18 cellular contexts compared by ENCODE assay signal in the genomic region with DNA sequence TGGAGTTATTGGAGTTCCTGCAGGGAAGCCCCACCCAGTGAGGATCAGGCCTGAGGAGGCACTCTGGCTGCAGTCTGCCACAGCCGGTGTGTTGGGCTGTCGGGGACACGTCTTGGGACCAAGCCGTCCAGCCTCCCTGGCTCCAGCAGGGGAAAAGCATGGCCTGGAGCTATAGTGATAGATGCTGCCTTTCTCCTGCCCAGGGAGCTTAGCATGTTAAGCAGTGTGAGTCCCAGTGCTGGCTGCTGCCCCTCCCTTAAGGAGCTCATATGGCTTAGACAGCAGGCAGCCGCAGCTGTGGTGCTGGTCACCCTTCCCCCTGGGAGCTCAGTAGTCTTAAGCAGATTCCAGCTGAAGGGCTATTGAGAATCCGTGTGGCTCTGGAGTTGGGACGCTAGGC.
"Had no signal": no experiment of that assay in that cellular context is flagged by ENCODE, and none has a peak within 500 bp of the region (broad histone marks: within the 10 kb centered on the region; RNA-seq: fewer than 3 reads in every experiment).

No MANE protein-coding gene starts in this region.

- H3K27me3 Mint-ChIP-seq: activated naive CD8-positive, alpha-beta T cell treated with anti-CD3 and anti-CD28 coated beads for 36 hours; brain; central memory CD8-positive, alpha-beta T cell; naive thymus-derived CD4-positive, alpha-beta T cell had no signal

- H3K4me3 Mint-ChIP-seq: activated naive CD8-positive, alpha-beta T cell treated with anti-CD3 and anti-CD28 coated beads for 36 hours; activated T-helper 1 cell treated with anti-CD3 and anti-CD28 coated beads, Interleukin-12 subunit alpha, Interleukin-12 subunit beta, Interleukin-2, Interleukin-4 antibody, amounts not matched to agents 30 ng/mL and 10 ng/mL and 1 ng/mL, durations not matched to agents 14 hours and 24 hours and 36 hours; brain; central memory CD8-positive, alpha-beta T cell had no signal

- H2AFZ ChIP-seq: parathyroid adenoma had no signal

- H3K27ac ChIP-seq: coronary artery, foreskin keratinocyte, neutrophil, parathyroid adenoma, tibial nerve, vagina had no signal

- H3K36me3 ChIP-seq: neutrophil, vagina had no signal

- H3K27ac Mint-ChIP-seq: activated naive CD8-positive, alpha-beta T cell treated with anti-CD3 and anti-CD28 coated beads for 36 hours; brain; T-helper 2 cell treated with Interferon-gamma antibody and Interleukin-4, amounts not matched to agents 5 μg/mL and 100 μg/mL, for 36 hours had no signal

- H3K9me3 Mint-ChIP-seq: central memory CD8-positive, alpha-beta T cell had no signal

- H3K9ac ChIP-seq: parathyroid adenoma had no signal

- DNase-seq: activated naive CD8-positive, alpha-beta T cell treated with anti-CD3 and anti-CD28 coated beads for 36 hours; amygdala; effector CD8-positive, alpha-beta T cell; foreskin keratinocyte; naive thymus-derived CD4-positive, alpha-beta T cell; small intestine; stimulated activated CD4-positive, alpha-beta T cell treated with anti-CD3 and anti-CD28 coated beads, Interleukin-4, amount 100 ng/mL, for 24 hours; stimulated activated naive CD4-positive, alpha-beta T cell had no signal

- ATAC-seq: foreskin keratinocyte; naive thymus-derived CD4-positive, alpha-beta T cell had no signal

- FAIRE-seq: small intestine had no signal

- H3K27me3 ChIP-seq: foreskin keratinocyte, neutrophil, tibial nerve, vagina had no signal

- H3K9me3 ChIP-seq: neutrophil had no signal

- H3K4me3 ChIP-seq: coronary artery, lung, tibial nerve, vagina had no signal
